ENCODE assay signal across 8 cellular contexts in the genomic region with DNA sequence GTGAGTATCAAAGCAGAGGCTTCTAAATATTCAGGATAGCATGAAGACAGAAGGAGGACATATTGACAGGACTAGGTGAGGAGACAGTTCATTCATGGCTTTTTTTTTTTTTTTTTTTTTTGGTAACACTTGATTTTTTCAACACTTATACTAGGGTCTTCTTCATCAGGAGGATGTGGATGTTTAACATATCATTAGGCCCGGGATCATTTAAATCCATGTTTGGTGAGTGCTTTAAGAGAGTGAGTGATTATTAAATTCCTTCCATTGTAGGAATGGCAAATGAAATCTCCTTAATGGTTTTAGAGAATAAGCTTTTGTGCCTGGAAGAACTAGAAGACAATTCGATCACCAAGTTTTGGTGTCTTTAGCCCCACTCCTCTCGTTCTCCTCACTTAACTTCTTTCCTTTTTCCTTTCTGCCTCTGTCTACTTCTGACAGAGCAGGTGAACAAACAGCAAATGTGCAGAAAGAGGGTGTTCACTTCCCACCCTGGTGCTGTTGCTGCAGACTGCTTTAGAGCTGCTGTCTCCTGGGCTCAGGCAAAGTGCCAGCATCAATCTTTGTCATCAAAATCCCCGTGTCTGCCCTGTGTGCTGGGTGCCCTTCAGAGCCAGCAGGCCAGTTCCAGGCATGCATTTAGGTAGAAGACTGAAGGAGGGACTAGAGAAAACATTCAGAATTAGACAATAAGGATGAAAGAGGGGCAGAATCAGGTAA. TPM values are rescaled to one million over a fixed set of nuclear protein-coding genes. Genes with fewer than 3 reads are reported as not detected.
DNase-seq lines count a peak whose midpoint lies in the region; ATAC-seq, FAIRE-seq and TF ChIP-seq lines count a peak whose summit lies in the region.

No MANE protein-coding gene starts in this region.

- peak overlapping the region; percentile 79 for H3K4me2 ChIP-seq in osteoblast (ENCODE audit: insufficient read depth, low read length)

- H3K36me3 Mint-ChIP-seq in T-cell, result no peaks in the 10 kb centered on the region

- no peaks in the 10 kb centered on the region for H3K79me2 ChIP-seq in osteoblast (ENCODE audit: insufficient read depth, low read length)

- peak overlapping the region; percentile 96 to 97 for H3K27ac Mint-ChIP-seq in T-cell

- H3K27me3 Mint-ChIP-seq in T-cell, result no peaks in the 10 kb centered on the region

- peak; percentile 14 for DNase-seq in DMS79 treated with DMSO at 0.1 percent for 48 hours (lab: John Stamatoyannopoulos, UW)
- no peak for DNase-seq in DMS79 (lab: John Stamatoyannopoulos, UW)
- peak in 10 of 34 experiments; percentile 8 to 49 (median 18) for DNase-seq in T-cell
- DNase-seq in effector memory CD4-positive, alpha-beta T cell, result no peak
- no peak for DNase-seq in osteoblast (ENCODE audit: insufficient read length, low spot score, missing footprints)
- no peak for DNase-seq in frontal cortex (ENCODE audit: low spot score in 2 of 2)
- no peak for DNase-seq in epidermal melanocyte (ENCODE audit: insufficient read length, low spot score)

- H3K9me3 ChIP-seq in effector memory CD4-positive, alpha-beta T cell (ENCODE audit: control insufficient read depth, low read length), result no peaks in the 10 kb centered on the region
- no peaks in the 10 kb centered on the region for H3K9me3 ChIP-seq in osteoblast (ENCODE audit: low read depth, low read length)

- H2AFZ ChIP-seq in osteoblast (ENCODE audit: low read length), result peak overlapping the region; percentile 65

- no peak overlapping the region for H3K4me3 ChIP-seq in effector memory CD4-positive, alpha-beta T cell (ENCODE audit: insufficient read depth, low read depth, low read length, poor library complexity, severe bottlenecking)
- H3K4me3 ChIP-seq in osteoblast (ENCODE audit: insufficient read depth, low read length), result no peak overlapping the region

- POLR2A ChIA-PET in T-cell (lab: Charles Lee), result interaction anchor here (0.5 to 1.6 kb wide), 8 partner anchors 15 to 184 kb away, joined by 3 to 7 read pairs (median 4); no protein-coding TSS in a partner anchor

- H3K9me3 Mint-ChIP-seq in T-cell, result no peaks in the 10 kb centered on the region

- CTCF ChIA-PET in T-cell (lab: Charles Lee), result interaction anchor here (0.5 to 2.0 kb wide), 6 partner anchors 15 to 55 kb away, joined by 3 to 9 read pairs (median 7); no protein-coding TSS in a partner anchor

- FAIRE-seq in frontal cortex (lab: Jason Lieb, UNC), result no peak

- H3K4me3 Mint-ChIP-seq in T-cell, result peak overlapping the region; percentile 29 to 79 (median 63)

- ATAC-seq in T-cell (replicated peaks in 1 of 4) (peak in 3 of 4 experiments; percentile 32 to 39 (median 39)), HG03432 (IDR thresholded peaks at IDR 0.05; ENCODE audit: unreplicated experiment) (no peak)

- TF ChIP-seq CTCF in osteoblast (IDR thresholded peaks at IDR 0.05; ENCODE audit: extremely low read depth, low read depth, low read length), result no peak

- no peaks in the 10 kb centered on the region for H4K20me1 ChIP-seq in osteoblast (ENCODE audit: insufficient read depth, low read length)

- no peaks in the 10 kb centered on the region for H3K27me3 ChIP-seq in effector memory CD4-positive, alpha-beta T cell (replicated peaks; ENCODE audit: control insufficient read depth, insufficient read depth, low read length, poor library complexity, severe bottlenecking)
- H3K27me3 ChIP-seq in osteoblast (ENCODE audit: insufficient read depth, low read length), result no peaks in the 10 kb centered on the region

- H3K4me1 ChIP-seq in effector memory CD4-positive, alpha-beta T cell (ENCODE audit: control insufficient read depth, insufficient read depth, low read length, poor library complexity, severe bottlenecking), result peaks cover 43% of the 10 kb centered on the region
- H3K4me1 ChIP-seq in osteoblast (ENCODE audit: insufficient read depth, low read length), result peaks cover 21% of the 10 kb centered on the region

- H3K4me1 Mint-ChIP-seq in T-cell, result peaks cover 43 to 54% (median 49%) of the 10 kb centered on the region in 3 donors

- peak overlapping the region; percentile 64 for H3K27ac ChIP-seq in effector memory CD4-positive, alpha-beta T cell (ENCODE audit: insufficient read depth, low read length, poor library complexity, severe bottlenecking)
- peak overlapping the region; percentile 66 for H3K27ac ChIP-seq in osteoblast (ENCODE audit: low read depth, low read length)

- H3K36me3 ChIP-seq in effector memory CD4-positive, alpha-beta T cell (ENCODE audit: control insufficient read depth, insufficient read depth, low read length), result no peaks in the 10 kb centered on the region
- H3K36me3 ChIP-seq in osteoblast (ENCODE audit: insufficient read depth, low read length), result no peaks in the 10 kb centered on the region

RNA-seq across cellular contexts. Expression of a gene that starts 35.6 kb away (rescaled TPM):
- total RNA-seq in T-cell (100 to 1,000 TPM in 1 of 5 donors, 10 to 100 TPM in 4; 82.4 to 103 (median 97.5) TPM), osteoblast (55.7 and 68.0 TPM in 2 replicates), frontal cortex (190 TPM)

RNA-seq across cellular contexts. Expression of a gene that starts 41.6 kb away (rescaled TPM):
- 10 to 100 TPM; 49.7 to 76.3 (median 57.1) TPM for total RNA-seq in T-cell
- 30.4 and 32.7 TPM in 2 replicates for total RNA-seq in osteoblast
- total RNA-seq in frontal cortex, result 87.2 TPM
